In genomic region chr1:36824390-36824861, GRCh38 we compare ENCODE assay signal across 1 cellular context.
A peak's percentile ranks its signal among the peaks of the same experiment; 100 is the strongest.
TF ChIP-seq lines count a peak whose summit lies in the region.

No MANE protein-coding gene starts in this region.

TF ChIP-seq in K562, 482 proteins besides CTCF, POLR2A, EP300 and RAD21 (continued from another document and continues in another):
- TF ChIP-seq HEY1 (CRISPR knock-in tag; IDR thresholded peaks at IDR 0.05; ENCODE audit: borderline replicate concordance) (no peak), BCOR (IDR thresholded peaks at IDR 0.05) (no peak), BRF1 (IDR thresholded peaks at IDR 0.05; ENCODE audit: borderline replicate concordance, extremely low read depth, insufficient read length) (no peak), ZNF224 (CRISPR knock-in tag; IDR thresholded peaks at IDR 0.05) (no peak), FOXM1 (IDR thresholded peaks at IDR 0.05; ENCODE audit: low read depth) (no peak), FOXM1 (CRISPR knock-in tag; IDR thresholded peaks at IDR 0.05; ENCODE audit: low read depth) (no peak), JUND (IDR thresholded peaks at IDR 0.05; ENCODE audit: borderline replicate concordance, low read depth, low read length) (peak; percentile 55), JUND (tag; IDR thresholded peaks at IDR 0.05; ENCODE audit: borderline replicate concordance, low read depth, low read length) (no peak; the same call in 2 of the 3 replicates), CGGBP1 (CRISPR knock-in tag; IDR thresholded peaks at IDR 0.05) (no peak), TAF1 (IDR thresholded peaks at IDR 0.05; ENCODE audit: control insufficient read depth, extremely low read depth, insufficient read depth, low read length, severe bottlenecking) (no peak), EWSR1 (IDR thresholded peaks at IDR 0.05; ENCODE audit: borderline replicate concordance, low read depth, partially characterized antibody) (no peak), POU5F1 (IDR thresholded peaks at IDR 0.05; ENCODE audit: borderline replicate concordance, low read depth, low read length, partially characterized antibody) (no peak), RFX1 (IDR thresholded peaks at IDR 0.05) (no peak), CBX5 (IDR thresholded peaks at IDR 0.05; ENCODE audit: borderline replicate concordance, low read depth) (no peak), SMARCA4 (IDR thresholded peaks at IDR 0.05) (peak; percentile 56; the same call in 1 of the 2 replicates), GTF2A2 (tag; IDR thresholded peaks at IDR 0.05) (no peak), ZNF57 (CRISPR knock-in tag; IDR thresholded peaks at IDR 0.05) (no peak), CC2D1A (IDR thresholded peaks at IDR 0.05) (no peak), SIX5 (IDR thresholded peaks at IDR 0.05; ENCODE audit: borderline replicate concordance in 1 of 2, insufficient read depth in 1 of 2, low read depth in 1 of 2, low read length in 2 of 2) (no peak), NFATC3 (IDR thresholded peaks at IDR 0.05) (no peak), ZNF217 (CRISPR knock-in tag; IDR thresholded peaks at IDR 0.05) (no peak), NR2F6 (CRISPR knock-in tag; IDR thresholded peaks at IDR 0.05) (no peak), ZNF436 (CRISPR knock-in tag; IDR thresholded peaks at IDR 0.05) (no peak), PCBP1 (IDR thresholded peaks at IDR 0.05; ENCODE audit: low read depth, low read length, poor library complexity, severe bottlenecking) (no peak), PHF21A (IDR thresholded peaks at IDR 0.05; ENCODE audit: borderline replicate concordance, low read depth) (no peak), ELF1 (tag; IDR thresholded peaks at IDR 0.05) (no peak), MIER1 (IDR thresholded peaks at IDR 0.05; ENCODE audit: low read depth) (no peak), ZNF274 (IDR thresholded peaks at IDR 0.05; ENCODE audit: borderline replicate concordance, low read depth, low read length) (no peak), ZNF23 (CRISPR knock-in tag; IDR thresholded peaks at IDR 0.05) (no peak), HLTF (IDR thresholded peaks at IDR 0.05) (no peak), RBM25 (IDR thresholded peaks at IDR 0.05; ENCODE audit: low read depth, low read length, severe bottlenecking) (no peak), E2F4 (CRISPR knock-in tag; IDR thresholded peaks at IDR 0.05; ENCODE audit: low read depth) (no peak), ZNF175 (CRISPR knock-in tag; IDR thresholded peaks at IDR 0.05; ENCODE audit: low read depth) (no peak), SP2 (IDR thresholded peaks at IDR 0.05; ENCODE audit: extremely low read depth, low read depth, low read length, poor library complexity, severe bottlenecking) (no peak), NUFIP1 (IDR thresholded peaks at IDR 0.05; ENCODE audit: partially characterized antibody) (no peak), DEAF1 (CRISPR knock-in tag; IDR thresholded peaks at IDR 0.05) (no peak), SMARCE1 (IDR thresholded peaks at IDR 0.05) (0 out of 2 replicates have a peak, but pooled peaks have one; percentile 34), MCM7 (IDR thresholded peaks at IDR 0.05) (no peak), TCF7L2 (IDR thresholded peaks at IDR 0.05; ENCODE audit: low read depth, low read length) (no peak), ESRRB (CRISPR knock-in tag; IDR thresholded peaks at IDR 0.05; ENCODE audit: borderline replicate concordance) (no peak), HSF4 (CRISPR knock-in tag; IDR thresholded peaks at IDR 0.05; ENCODE audit: borderline replicate concordance) (no peak), RUNX1 (IDR thresholded peaks at IDR 0.05; ENCODE audit: low read depth) (no peak), CBX3 (IDR thresholded peaks at IDR 0.05; ENCODE audit: borderline replicate concordance in 1 of 2, low read length in 2 of 2) (no peak), ZFP91 (CRISPR knock-in tag; IDR thresholded peaks at IDR 0.05) (no peak), TFAM (CRISPR knock-in tag; conservative IDR thresholded peaks at IDR 0.05) (no peak), SNIP1 (IDR thresholded peaks at IDR 0.05; ENCODE audit: low read depth) (no peak), RNF2 (IDR thresholded peaks at IDR 0.05) (peak; percentile 73; the same call in 1 of the 2 replicates), BRF2 (IDR thresholded peaks at IDR 0.05; ENCODE audit: borderline replicate concordance, insufficient read depth, insufficient read length) (no peak), ZFP30 (CRISPR knock-in tag; IDR thresholded peaks at IDR 0.05; ENCODE audit: borderline replicate concordance) (no peak), SRSF9 (IDR thresholded peaks at IDR 0.05; ENCODE audit: borderline replicate concordance, low read depth, low read length) (no peak), DNMT1 (IDR thresholded peaks at IDR 0.05) (no peak), ZNF695 (CRISPR knock-in tag; IDR thresholded peaks at IDR 0.05) (no peak)
- TF ChIP-seq, protein P1, sequence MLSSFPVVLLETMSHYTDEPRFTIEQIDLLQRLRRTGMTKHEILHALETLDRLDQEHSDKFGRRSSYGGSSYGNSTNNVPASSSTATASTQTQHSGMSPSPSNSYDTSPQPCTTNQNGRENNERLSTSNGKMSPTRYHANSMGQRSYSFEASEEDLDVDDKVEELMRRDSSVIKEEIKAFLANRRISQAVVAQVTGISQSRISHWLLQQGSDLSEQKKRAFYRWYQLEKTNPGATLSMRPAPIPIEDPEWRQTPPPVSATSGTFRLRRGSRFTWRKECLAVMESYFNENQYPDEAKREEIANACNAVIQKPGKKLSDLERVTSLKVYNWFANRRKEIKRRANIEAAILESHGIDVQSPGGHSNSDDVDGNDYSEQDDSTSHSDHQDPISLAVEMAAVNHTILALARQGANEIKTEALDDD (IDR thresholded peaks at IDR 0.05), result no peak
- TF ChIP-seq, protein P2, sequence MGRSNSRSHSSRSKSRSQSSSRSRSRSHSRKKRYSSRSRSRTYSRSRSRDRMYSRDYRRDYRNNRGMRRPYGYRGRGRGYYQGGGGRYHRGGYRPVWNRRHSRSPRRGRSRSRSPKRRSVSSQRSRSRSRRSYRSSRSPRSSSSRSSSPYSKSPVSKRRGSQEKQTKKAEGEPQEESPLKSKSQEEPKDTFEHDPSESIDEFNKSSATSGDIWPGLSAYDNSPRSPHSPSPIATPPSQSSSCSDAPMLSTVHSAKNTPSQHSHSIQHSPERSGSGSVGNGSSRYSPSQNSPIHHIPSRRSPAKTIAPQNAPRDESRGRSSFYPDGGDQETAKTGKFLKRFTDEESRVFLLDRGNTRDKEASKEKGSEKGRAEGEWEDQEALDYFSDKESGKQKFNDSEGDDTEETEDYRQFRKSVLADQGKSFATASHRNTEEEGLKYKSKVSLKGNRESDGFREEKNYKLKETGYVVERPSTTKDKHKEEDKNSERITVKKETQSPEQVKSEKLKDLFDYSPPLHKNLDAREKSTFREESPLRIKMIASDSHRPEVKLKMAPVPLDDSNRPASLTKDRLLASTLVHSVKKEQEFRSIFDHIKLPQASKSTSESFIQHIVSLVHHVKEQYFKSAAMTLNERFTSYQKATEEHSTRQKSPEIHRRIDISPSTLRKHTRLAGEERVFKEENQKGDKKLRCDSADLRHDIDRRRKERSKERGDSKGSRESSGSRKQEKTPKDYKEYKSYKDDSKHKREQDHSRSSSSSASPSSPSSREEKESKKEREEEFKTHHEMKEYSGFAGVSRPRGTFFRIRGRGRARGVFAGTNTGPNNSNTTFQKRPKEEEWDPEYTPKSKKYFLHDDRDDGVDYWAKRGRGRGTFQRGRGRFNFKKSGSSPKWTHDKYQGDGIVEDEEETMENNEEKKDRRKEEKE (IDR thresholded peaks at IDR 0.05; ENCODE audit: borderline replicate concordance in 1 of 2, control insufficient read depth in 1 of 2, low read depth in 2 of 2, low read length in 1 of 2), result no peak
- TF ChIP-seq, protein P3, sequence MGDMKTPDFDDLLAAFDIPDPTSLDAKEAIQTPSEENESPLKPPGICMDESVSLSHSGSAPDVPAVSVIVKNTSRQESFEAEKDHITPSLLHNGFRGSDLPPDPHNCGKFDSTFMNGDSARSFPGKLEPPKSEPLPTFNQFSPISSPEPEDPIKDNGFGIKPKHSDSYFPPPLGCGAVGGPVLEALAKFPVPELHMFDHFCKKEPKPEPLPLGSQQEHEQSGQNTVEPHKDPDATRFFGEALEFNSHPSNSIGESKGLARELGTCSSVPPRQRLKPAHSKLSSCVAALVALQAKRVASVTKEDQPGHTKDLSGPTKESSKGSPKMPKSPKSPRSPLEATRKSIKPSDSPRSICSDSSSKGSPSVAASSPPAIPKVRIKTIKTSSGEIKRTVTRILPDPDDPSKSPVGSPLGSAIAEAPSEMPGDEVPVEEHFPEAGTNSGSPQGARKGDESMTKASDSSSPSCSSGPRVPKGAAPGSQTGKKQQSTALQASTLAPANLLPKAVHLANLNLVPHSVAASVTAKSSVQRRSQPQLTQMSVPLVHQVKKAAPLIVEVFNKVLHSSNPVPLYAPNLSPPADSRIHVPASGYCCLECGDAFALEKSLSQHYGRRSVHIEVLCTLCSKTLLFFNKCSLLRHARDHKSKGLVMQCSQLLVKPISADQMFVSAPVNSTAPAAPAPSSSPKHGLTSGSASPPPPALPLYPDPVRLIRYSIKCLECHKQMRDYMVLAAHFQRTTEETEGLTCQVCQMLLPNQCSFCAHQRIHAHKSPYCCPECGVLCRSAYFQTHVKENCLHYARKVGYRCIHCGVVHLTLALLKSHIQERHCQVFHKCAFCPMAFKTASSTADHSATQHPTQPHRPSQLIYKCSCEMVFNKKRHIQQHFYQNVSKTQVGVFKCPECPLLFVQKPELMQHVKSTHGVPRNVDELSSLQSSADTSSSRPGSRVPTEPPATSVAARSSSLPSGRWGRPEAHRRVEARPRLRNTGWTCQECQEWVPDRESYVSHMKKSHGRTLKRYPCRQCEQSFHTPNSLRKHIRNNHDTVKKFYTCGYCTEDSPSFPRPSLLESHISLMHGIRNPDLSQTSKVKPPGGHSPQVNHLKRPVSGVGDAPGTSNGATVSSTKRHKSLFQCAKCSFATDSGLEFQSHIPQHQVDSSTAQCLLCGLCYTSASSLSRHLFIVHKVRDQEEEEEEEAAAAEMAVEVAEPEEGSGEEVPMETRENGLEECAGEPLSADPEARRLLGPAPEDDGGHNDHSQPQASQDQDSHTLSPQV (IDR thresholded peaks at IDR 0.05), result no peak
- TF ChIP-seq, protein P4, sequence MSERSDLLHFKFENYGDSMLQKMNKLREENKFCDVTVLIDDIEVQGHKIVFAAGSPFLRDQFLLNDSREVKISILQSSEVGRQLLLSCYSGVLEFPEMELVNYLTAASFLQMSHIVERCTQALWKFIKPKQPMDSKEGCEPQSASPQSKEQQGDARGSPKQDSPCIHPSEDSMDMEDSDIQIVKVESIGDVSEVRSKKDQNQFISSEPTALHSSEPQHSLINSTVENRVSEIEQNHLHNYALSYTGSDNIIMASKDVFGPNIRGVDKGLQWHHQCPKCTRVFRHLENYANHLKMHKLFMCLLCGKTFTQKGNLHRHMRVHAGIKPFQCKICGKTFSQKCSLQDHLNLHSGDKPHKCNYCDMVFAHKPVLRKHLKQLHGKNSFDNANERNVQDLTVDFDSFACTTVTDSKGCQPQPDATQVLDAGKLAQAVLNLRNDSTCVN (CRISPR knock-in tag; IDR thresholded peaks at IDR 0.05), result no peak
- TF ChIP-seq, protein P5, sequence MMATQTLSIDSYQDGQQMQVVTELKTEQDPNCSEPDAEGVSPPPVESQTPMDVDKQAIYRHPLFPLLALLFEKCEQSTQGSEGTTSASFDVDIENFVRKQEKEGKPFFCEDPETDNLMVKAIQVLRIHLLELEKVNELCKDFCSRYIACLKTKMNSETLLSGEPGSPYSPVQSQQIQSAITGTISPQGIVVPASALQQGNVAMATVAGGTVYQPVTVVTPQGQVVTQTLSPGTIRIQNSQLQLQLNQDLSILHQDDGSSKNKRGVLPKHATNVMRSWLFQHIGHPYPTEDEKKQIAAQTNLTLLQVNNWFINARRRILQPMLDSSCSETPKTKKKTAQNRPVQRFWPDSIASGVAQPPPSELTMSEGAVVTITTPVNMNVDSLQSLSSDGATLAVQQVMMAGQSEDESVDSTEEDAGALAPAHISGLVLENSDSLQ (IDR thresholded peaks at IDR 0.05), result no peak
